Comparison of ENCODE assay signal across 8 cellular contexts in genomic region chr9:36151306-36152210, GRCh38.
DNase-seq lines count a peak whose midpoint lies in the region; ATAC-seq lines count a peak whose summit lies in the region.

No MANE protein-coding gene starts in this region.

- no peaks in the 10 kb centered on the region for H3K27me3 ChIP-seq in mucosa of rectum (ENCODE audit: control insufficient read depth in 2 of 2, insufficient read depth in 2 of 2, low read length in 2 of 2)

- peak; percentile 81 for DNase-seq in GM19240 (ENCODE audit: insufficient read length, low spot score)
- peak; percentile 80 for DNase-seq in T-helper 9 cell
- DNase-seq in astrocyte of the hippocampus (ENCODE audit: low read depth, low spot score), result peak; percentile 39
- DNase-seq in stimulated activated naive CD4-positive, alpha-beta T cell (lab: John Stamatoyannopoulos, UW), result peak; percentile 71 to 88 (median 80)
- no peak for DNase-seq in NCI-H526 treated with DMSO at 0.1 percent for 48 hours (lab: John Stamatoyannopoulos, UW)
- no peak for DNase-seq in NCI-H187 treated with DMSO at 0.1 percent for 48 hours (lab: John Stamatoyannopoulos, UW)

- peak overlapping the region in 1 of 2 donors; percentile 38 for H3K9ac ChIP-seq in mucosa of rectum (ENCODE audit: low read depth in 1 of 2, low read length in 2 of 2)

- no peaks in the 10 kb centered on the region for H3K9me3 ChIP-seq in mucosa of rectum (ENCODE audit: control insufficient read depth in 2 of 2, low read length in 2 of 2)

- ATAC-seq in HG03432 (IDR thresholded peaks at IDR 0.05; ENCODE audit: unreplicated experiment), result peak; percentile 83

- H3K4me3 ChIP-seq in mucosa of rectum (ENCODE audit: low read length in 2 of 2), result peak overlapping the region in 1 of 2 donors; percentile 23

- peak overlapping the region; percentile 57 to 80 for H3K27ac ChIP-seq in mucosa of rectum (ENCODE audit: low read depth in 2 of 2, low read length in 2 of 2)

- H3K36me3 ChIP-seq in mucosa of rectum (ENCODE audit: control insufficient read depth in 2 of 2, insufficient read depth in 2 of 2, low read length in 2 of 2), result peaks cover 14 to 18% of the 10 kb centered on the region in 2 donors

- peaks cover 32 to 37% of the 10 kb centered on the region in 2 donors for H3K4me1 ChIP-seq in mucosa of rectum (ENCODE audit: control insufficient read depth in 2 of 2, insufficient read depth in 2 of 2, low read length in 2 of 2)

Comparison
In these comparisons a context has a peak if more than half of its experiments do, and no peak if none do; other contexts are left out.
1. DNase-seq: peak in GM19240 (single experiment), T-helper 9 cell (single experiment), astrocyte of the hippocampus (single experiment) and stimulated activated naive CD4-positive, alpha-beta T cell (6 of 6); none in NCI-H526 treated with DMSO at 0.1 percent for 48 hours (single experiment) and NCI-H187 treated with DMSO at 0.1 percent for 48 hours (single experiment).